Comparison of ENCODE assay signal across 18 cellular contexts in the genomic region with DNA sequence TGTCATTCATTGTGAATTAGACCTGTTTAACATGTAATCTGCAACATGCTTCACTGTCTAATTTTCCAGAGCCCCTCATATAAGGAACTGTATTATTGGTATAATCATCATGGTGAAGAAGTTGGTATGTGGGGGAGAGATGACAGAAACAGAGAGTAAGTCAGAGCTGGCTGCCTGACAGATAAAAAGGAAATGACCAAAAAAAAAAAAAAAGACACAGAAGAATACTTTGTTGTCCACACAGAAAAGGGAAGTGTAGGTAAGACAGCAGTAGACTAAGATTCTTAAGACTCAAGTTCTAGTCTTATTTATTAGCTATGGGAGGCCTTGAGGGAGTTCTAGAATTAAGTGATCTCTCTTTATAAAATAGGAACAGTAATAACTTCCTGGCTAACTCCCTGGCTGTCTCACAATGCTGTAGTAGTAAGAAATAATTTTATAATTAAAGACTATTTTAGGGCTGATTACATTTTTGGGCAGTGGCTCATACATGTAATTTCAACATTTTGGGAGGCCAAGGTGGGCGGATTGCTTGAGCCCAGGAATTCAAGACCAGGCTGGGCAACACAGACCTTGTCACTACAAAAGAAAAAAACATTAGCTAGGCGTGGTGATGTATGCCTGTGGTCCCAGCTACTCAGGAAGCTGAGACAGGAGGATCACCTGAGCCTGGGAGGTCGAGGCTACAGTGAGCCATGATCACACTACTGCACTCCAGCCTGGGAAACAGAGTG.
DNase-seq lines count a peak whose midpoint lies in the region; ATAC-seq, FAIRE-seq and TF ChIP-seq lines count a peak whose summit lies in the region.
"Had no signal": no experiment of that assay in that cellular context is flagged by ENCODE, and none has a peak within 500 bp of the region (broad histone marks: within the 10 kb centered on the region; RNA-seq: fewer than 3 reads in every experiment).

No MANE protein-coding gene starts in this region.

- no peaks in the 10 kb centered on the region for H3K27me3 ChIP-seq in astrocyte (ENCODE audit: insufficient read depth, low read length)
- H3K27me3 ChIP-seq: adrenal gland, spleen, suprapubic skin had no signal

- H3K4me1 Mint-ChIP-seq in astrocyte (ENCODE audit: low read depth, unreplicated experiment), result peaks cover 22% of the 10 kb centered on the region

- no peak overlapping the region for H2AFZ ChIP-seq in astrocyte (ENCODE audit: low read depth, low read length)

- no peaks in the 10 kb centered on the region for H3K79me2 ChIP-seq in astrocyte (ENCODE audit: insufficient read depth, low read length)

- H3K27ac Mint-ChIP-seq in astrocyte (ENCODE audit: unreplicated experiment), result no peak overlapping the region
- H3K27ac Mint-ChIP-seq: activated B cell treated with CpG ODN at 0.5 μM for 24 hours; dendritic cell treated with granulocyte-macrophage colony-stimulating factor and Interleukin-4, amounts not matched to agents 40 ng/mL and 50 ng/mL, for 4 days had no signal

- H3K36me3 ChIP-seq in astrocyte (ENCODE audit: insufficient read depth, low read length), result no peaks in the 10 kb centered on the region
- H3K36me3 ChIP-seq: adrenal gland, spleen, suprapubic skin had no signal

- H3K4me1 ChIP-seq in astrocyte (ENCODE audit: insufficient read depth, low read length), result no peaks in the 10 kb centered on the region
- H3K4me1 ChIP-seq: adrenal gland, spleen, suprapubic skin had no signal

- no peaks in the 10 kb centered on the region for H3K27me3 Mint-ChIP-seq in astrocyte (ENCODE audit: low read depth, unreplicated experiment)
- H3K27me3 Mint-ChIP-seq: activated B cell treated with CpG ODN at 0.5 μM for 24 hours; dendritic cell treated with granulocyte-macrophage colony-stimulating factor and Interleukin-4, amounts not matched to agents 40 ng/mL and 50 ng/mL, for 4 days had no signal

- no peak overlapping the region for H3K27ac ChIP-seq in astrocyte (ENCODE audit: low read depth, low read length)
- H3K27ac ChIP-seq: adrenal gland, SK-N-MC, spleen, suprapubic skin had no signal

- no peaks in the 10 kb centered on the region for H3K9me3 ChIP-seq in astrocyte (ENCODE audit: insufficient read depth, low read depth, low read length)
- H3K9me3 ChIP-seq: adrenal gland, suprapubic skin had no signal

- no peak overlapping the region for H3K4me3 Mint-ChIP-seq in astrocyte (ENCODE audit: unreplicated experiment)
- H3K4me3 Mint-ChIP-seq: activated B cell treated with CpG ODN at 0.5 μM for 24 hours; dendritic cell treated with granulocyte-macrophage colony-stimulating factor and Interleukin-4, amounts not matched to agents 40 ng/mL and 50 ng/mL, for 4 days had no signal

- DNase-seq in NOMO-1 treated with DMSO at 0.1 percent for 48 hours (lab: John Stamatoyannopoulos, UW; ENCODE audit: unreplicated experiment) (peak; percentile 2), NOMO-1 treated with dmso at 0.1 percent for 144 hours (lab: John Stamatoyannopoulos, UW; ENCODE audit: unreplicated experiment) (no peak), astrocyte (ENCODE audit: low read depth) (peak; percentile 65), renal cortical epithelial cell (ENCODE audit: low read depth) (peak; percentile 2), HuH-7 (ENCODE audit: low spot score) (no peak), Ammon's horn (ENCODE audit: low spot score) (no peak)
- no peak for DNase-seq in stimulated activated naive CD4-positive, alpha-beta T cell treated with Interleukin-2 at 50 U/mL for 16 hours (lab: John Stamatoyannopoulos, UW)
- DNase-seq: activated B cell treated with CpG ODN at 0.5 μM for 24 hours; activated T-cell treated with anti-CD3 and anti-CD28 coated beads, Interleukin-2, amount 50 U/mL, for 1 hour; adrenal gland; foreskin fibroblast; NCI-H2171 treated with DMSO at 0.1 percent for 48 hours; spleen had no signal

- no peaks in the 10 kb centered on the region for H4K20me1 ChIP-seq in astrocyte (ENCODE audit: insufficient read depth, low read length)

- no peak overlapping the region for H3K4me2 ChIP-seq in astrocyte (ENCODE audit: low read length)

- no peaks in the 10 kb centered on the region for H3K9me3 Mint-ChIP-seq in astrocyte (ENCODE audit: unreplicated experiment)

- H3K36me3 Mint-ChIP-seq in astrocyte (ENCODE audit: low read depth, unreplicated experiment), result peaks cover 14% of the 10 kb centered on the region

- no peak overlapping the region for H3K9ac ChIP-seq in astrocyte (ENCODE audit: low read length)

- no peak overlapping the region for H3K4me3 ChIP-seq in astrocyte (ENCODE audit: insufficient read depth, low read depth, low read length)
- H3K4me3 ChIP-seq: adrenal gland, SK-N-MC, spleen, suprapubic skin had no signal

- FAIRE-seq in astrocyte (lab: Jason Lieb, UNC), result no peak
- FAIRE-seq: H1 had no signal

- ATAC-seq in HG02981 (IDR thresholded peaks at IDR 0.05; ENCODE audit: unreplicated experiment), result peak; percentile 44

- TF ChIP-seq CTCF in astrocyte (IDR thresholded peaks at IDR 0.05; ENCODE audit: insufficient read depth, low read depth, low read length), result no peak

Comparison
In these comparisons a context has a peak if more than half of its experiments do, and no peak if none do; other contexts are left out.
1. DNase-seq: peak in NOMO-1 treated with DMSO at 0.1 percent for 48 hours (single experiment), astrocyte (single experiment) and renal cortical epithelial cell (single experiment); none in NOMO-1 treated with dmso at 0.1 percent for 144 hours (single experiment), HuH-7 (single experiment), stimulated activated naive CD4-positive, alpha-beta T cell treated with Interleukin-2 at 50 U/mL for 16 hours (single experiment) and Ammon's horn (single experiment).